Comparison of ENCODE assay signal across 22 cellular contexts in genomic region chr2:193523662-193524061, GRCh38.
"Had no signal": no experiment of that assay in that cellular context is flagged by ENCODE, and none has a peak within 500 bp of the region (broad histone marks: within the 10 kb centered on the region; RNA-seq: fewer than 3 reads in every experiment).

No MANE protein-coding gene starts in this region.

- H3K4me1 ChIP-seq: breast epithelium had no signal

- DNase-seq: activated CD4-positive, alpha-beta memory T cell treated with anti-CD3 and anti-CD28 coated beads for 36 hours; activated CD4-positive, alpha-beta T cell treated with anti-CD3 and anti-CD28 coated beads, Interleukin-2, amount 10 ng/mL, durations not matched to agents 7 days and 5 days; activated CD4-positive, CD25-positive, alpha-beta regulatory T cell; activated CD8-positive, alpha-beta memory T cell treated with anti-CD3 and anti-CD28 coated beads for 24 hours; activated effector memory CD4-positive, alpha-beta T cell treated with anti-CD3 and anti-CD28 coated beads, Interleukin-2, amount 50 U/mL, for 16 hours; activated naive CD4-positive, alpha-beta T cell treated with Interleukin-2 at 50 U/mL for 16 hours; activated T-cell treated with anti-CD3 and anti-CD28 coated beads, Interleukin-2, amount 50 U/mL, for 4 hours; central memory CD4-positive, alpha-beta T cell; Karpas-422; NCI-H1092 treated with DMSO at 0.1 percent for 48 hours; NCI-H1417 treated with DMSO at 0.1 percent for 48 hours; NCI-H1694 treated with DMSO at 0.1 percent for 48 hours; NCI-H2029 treated with DMSO at 0.1 percent for 48 hours; NCI-H510A treated with DMSO at 0.1 percent for 48 hours; NCI-H69; SIG-M5; T-cell; T-helper 2 cell had no signal

- ATAC-seq: activated T-cell treated with anti-CD3 and anti-CD28 coated beads, Interleukin-2, amount 50 U/mL, for 4 hours; K562; T-cell had no signal

- H3K36me3 ChIP-seq: breast epithelium had no signal

- H3K27ac ChIP-seq: breast epithelium, SK-N-MC, VCaP had no signal

- H3K9me3 ChIP-seq: breast epithelium had no signal

- H3K27me3 ChIP-seq: breast epithelium had no signal

- H3K4me3 ChIP-seq: breast epithelium, K562, SK-N-MC had no signal
